17 cellular contexts compared by ENCODE assay signal in the genomic region with DNA sequence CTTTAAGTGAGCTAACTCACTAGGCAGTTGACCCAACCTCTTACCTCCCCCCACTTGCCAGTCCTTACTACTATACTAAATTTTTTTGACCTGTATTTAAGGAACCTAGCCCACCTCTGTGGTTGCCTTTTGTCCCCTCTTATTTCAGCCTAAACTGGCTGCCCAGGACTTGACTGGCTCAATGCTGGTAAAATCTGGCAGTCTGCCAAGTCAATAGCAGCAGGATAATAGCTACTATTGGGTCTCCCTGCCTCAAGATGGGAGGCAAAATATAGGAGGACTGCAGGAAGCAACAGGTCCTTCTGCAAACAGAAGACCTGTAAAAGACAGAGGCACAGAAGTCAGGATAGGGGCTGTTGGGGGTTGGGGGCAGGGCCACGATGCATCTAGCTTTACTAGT.
"Had no signal": no experiment of that assay in that cellular context is flagged by ENCODE, and none has a peak within 500 bp of the region (broad histone marks: within the 10 kb centered on the region; RNA-seq: fewer than 3 reads in every experiment).

No MANE protein-coding gene starts in this region.

- H3K27me3 Mint-ChIP-seq: dendritic cell treated with granulocyte-macrophage colony-stimulating factor and Interleukin-4, amounts not matched to agents 40 ng/mL and 50 ng/mL, for 4 days had no signal

- ATAC-seq: activated CD4-positive, alpha-beta T cell treated with anti-CD3 and anti-CD28 coated beads for 36 hours; heart right ventricle; left lung; natural killer cell treated with Interleukin-12 subunit alpha and Interleukin-12 subunit beta and Interleukin-15 and Interleukin-18, amount 100 ng/mL, for 72 hours; stimulated activated effector memory CD8-positive, alpha-beta T cell treated with anti-CD3 and anti-CD28 coated beads, Interleukin-12 subunit alpha, Interleukin-12 subunit beta, amount 100 ng/mL, for 72 hours; WTC11 had no signal

- H3K27ac Mint-ChIP-seq: activated CD4-positive, alpha-beta T cell treated with anti-CD3 and anti-CD28 coated beads for 36 hours; activated naive CD4-positive, alpha-beta T cell treated with anti-CD3 and anti-CD28 coated beads, Interleukin-2, amount 50 U/mL, for 24 hours; dendritic cell treated with granulocyte-macrophage colony-stimulating factor and Interleukin-4, amounts not matched to agents 40 ng/mL and 50 ng/mL, for 4 days; mesothelial cell of epicardium; natural killer cell treated with Interleukin-12 subunit alpha and Interleukin-12 subunit beta and Interleukin-15 and Interleukin-18, amount 100 ng/mL, for 72 hours; stimulated activated effector memory CD8-positive, alpha-beta T cell treated with anti-CD3 and anti-CD28 coated beads, Interleukin-12 subunit alpha, Interleukin-12 subunit beta, amount 100 ng/mL, for 72 hours; WTC11 had no signal

- H3K36me3 Mint-ChIP-seq: mesothelial cell of epicardium; natural killer cell treated with Interleukin-12 subunit alpha and Interleukin-12 subunit beta and Interleukin-15 and Interleukin-18, amount 100 ng/mL, for 72 hours; stimulated activated effector memory CD8-positive, alpha-beta T cell treated with anti-CD3 and anti-CD28 coated beads, Interleukin-12 subunit alpha, Interleukin-12 subunit beta, amount 100 ng/mL, for 72 hours; WTC11 had no signal

- H3K9me3 Mint-ChIP-seq: activated naive CD4-positive, alpha-beta T cell treated with anti-CD3 and anti-CD28 coated beads, Interleukin-2, amount 50 U/mL, for 24 hours; dendritic cell treated with granulocyte-macrophage colony-stimulating factor and Interleukin-4, amounts not matched to agents 40 ng/mL and 50 ng/mL, for 4 days; natural killer cell treated with Interleukin-12 subunit alpha and Interleukin-12 subunit beta and Interleukin-15 and Interleukin-18, amount 100 ng/mL, for 72 hours; stimulated activated effector memory CD8-positive, alpha-beta T cell treated with anti-CD3 and anti-CD28 coated beads, Interleukin-12 subunit alpha, Interleukin-12 subunit beta, amount 100 ng/mL, for 72 hours had no signal

- DNase-seq: activated CD4-positive, alpha-beta T cell treated with anti-CD3 and anti-CD28 coated beads for 36 hours; activated CD4-positive, alpha-beta T cell treated with anti-CD3 and anti-CD28 coated beads, Interleukin-2, amount 50 U/mL, for 48 hours; activated gamma-delta T cell; effector memory CD4-positive, alpha-beta T cell; esophagus squamous epithelium; heart right ventricle; left lung; sigmoid colon; stimulated activated CD4-positive, alpha-beta T cell treated with anti-CD3 and anti-CD28 coated beads, Interleukin-4, amount 100 ng/mL, for 24 hours; testis; upper lobe of left lung had no signal

- H3K4me1 Mint-ChIP-seq: activated CD4-positive, alpha-beta T cell treated with anti-CD3 and anti-CD28 coated beads for 36 hours; activated naive CD4-positive, alpha-beta T cell treated with anti-CD3 and anti-CD28 coated beads, Interleukin-2, amount 50 U/mL, for 24 hours; stimulated activated effector memory CD8-positive, alpha-beta T cell treated with anti-CD3 and anti-CD28 coated beads, Interleukin-12 subunit alpha, Interleukin-12 subunit beta, amount 100 ng/mL, for 72 hours had no signal

- H3K4me3 Mint-ChIP-seq: activated CD4-positive, alpha-beta T cell treated with anti-CD3 and anti-CD28 coated beads for 36 hours; activated naive CD4-positive, alpha-beta T cell treated with anti-CD3 and anti-CD28 coated beads, Interleukin-2, amount 50 U/mL, for 24 hours; dendritic cell treated with granulocyte-macrophage colony-stimulating factor and Interleukin-4, amounts not matched to agents 40 ng/mL and 50 ng/mL, for 4 days; mesothelial cell of epicardium; natural killer cell treated with Interleukin-12 subunit alpha and Interleukin-12 subunit beta and Interleukin-15 and Interleukin-18, amount 100 ng/mL, for 72 hours; stimulated activated effector memory CD8-positive, alpha-beta T cell treated with anti-CD3 and anti-CD28 coated beads, Interleukin-12 subunit alpha, Interleukin-12 subunit beta, amount 100 ng/mL, for 72 hours; WTC11 had no signal
